ENCODE assay signal across 15 cellular contexts in genomic region chr2:31580321-31581117, GRCh38. TPM values are rescaled to one million over a fixed set of nuclear protein-coding genes. Genes with fewer than 3 reads are reported as not detected.
DNase-seq lines count a peak whose midpoint lies in the region; ATAC-seq and TF ChIP-seq lines count a peak whose summit lies in the region.
"Had no signal": no experiment of that assay in that cellular context is flagged by ENCODE, and none has a peak within 500 bp of the region (broad histone marks: within the 10 kb centered on the region; RNA-seq: fewer than 3 reads in every experiment).

A gene with protein sequence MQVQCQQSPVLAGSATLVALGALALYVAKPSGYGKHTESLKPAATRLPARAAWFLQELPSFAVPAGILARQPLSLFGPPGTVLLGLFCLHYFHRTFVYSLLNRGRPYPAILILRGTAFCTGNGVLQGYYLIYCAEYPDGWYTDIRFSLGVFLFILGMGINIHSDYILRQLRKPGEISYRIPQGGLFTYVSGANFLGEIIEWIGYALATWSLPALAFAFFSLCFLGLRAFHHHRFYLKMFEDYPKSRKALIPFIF (minus strand): TSS chr2:31580938. CDS start chr2:31580900, 38 bp downstream.

- no peaks in the 10 kb centered on the region for H3K36me3 ChIP-seq in HEK293 (ENCODE audit: control insufficient read depth in 2 of 2, insufficient read depth in 1 of 2, low read length in 2 of 2)

- H3K4me1 ChIP-seq in HEK293 (ENCODE audit: control insufficient read depth, insufficient read depth, low read length) = no peaks in the 10 kb centered on the region

- H3K27me3 Mint-ChIP-seq in progenitor cell of endocrine pancreas (peaks cover 68% of the 10 kb centered on the region), immature natural killer cell (ENCODE audit: low read depth in 3 of 3) (peaks cover 2 to 34% (median 12%) of the 10 kb centered on the region in 3 donors)

- H3K36me3 Mint-ChIP-seq in progenitor cell of endocrine pancreas (ENCODE audit: insufficient read depth) = no peaks in the 10 kb centered on the region
- H3K36me3 Mint-ChIP-seq in immature natural killer cell = no peaks in the 10 kb centered on the region
- H3K36me3 Mint-ChIP-seq: CD4-positive, alpha-beta memory T cell had no signal

- ATAC-seq in SK-N-SH treated with all-trans-retinoic acid at 6 μM for 48 hours = peak; percentile 25; the same call in 1 of the 3 replicates
- no peak for ATAC-seq in HG02798 (IDR thresholded peaks at IDR 0.05; ENCODE audit: poor library complexity, unreplicated experiment)
- ATAC-seq in GM21360 (IDR thresholded peaks at IDR 0.05; ENCODE audit: unreplicated experiment) = no peak

- H3K9me3 ChIP-seq in HEK293 (ENCODE audit: control insufficient read depth, insufficient read depth, low read depth, low read length) (no peaks in the 10 kb centered on the region), iPS-18c (ENCODE audit: control insufficient read depth, insufficient read depth, low read length) (peaks cover 4% of the 10 kb centered on the region)

- no peak within 1 kb of the TSS for H3K27ac Mint-ChIP-seq in progenitor cell of endocrine pancreas
- H3K27ac Mint-ChIP-seq in immature natural killer cell = no peak within 1 kb of the TSS
- H3K27ac Mint-ChIP-seq: CD4-positive, alpha-beta memory T cell had no signal

- POLR2A ChIA-PET in HEK293 (lab: Yijun Ruan, JAX) = no interaction called here

- TF ChIP-seq CTCF in HEK293 (tag by site-specific recombination; IDR thresholded peaks at IDR 0.05) (peak; percentile 32; the same call in 1 of the 2 replicates), progenitor cell of endocrine pancreas (IDR thresholded peaks at IDR 0.05; ENCODE audit: unreplicated experiment) (no peak)

- H3K27ac ChIP-seq in HEK293 (ENCODE audit: extremely low read depth, low read depth, low read length) = no peak within 1 kb of the TSS
- H3K27ac ChIP-seq: coronary artery, skin epidermis had no signal

- H3K4me3 ChIP-seq in HEK293 (ENCODE audit: low read depth, low read length) (peak within 1 kb of the TSS; percentile 26), iPS-18c (ENCODE audit: insufficient read depth, low read depth, low read length) (peak within 1 kb of the TSS; percentile 49)
- H3K4me3 ChIP-seq: coronary artery had no signal

- H3K9me3 Mint-ChIP-seq in progenitor cell of endocrine pancreas (ENCODE audit: low read depth) = no peaks in the 10 kb centered on the region
- H3K9me3 Mint-ChIP-seq in immature natural killer cell = peaks cover 0 to 43% (median 7%) of the 10 kb centered on the region in 6 donors

- peak within 1 kb of the TSS; percentile 65 for H3K4me3 Mint-ChIP-seq in progenitor cell of endocrine pancreas (ENCODE audit: low read depth)
- no peak within 1 kb of the TSS for H3K4me3 Mint-ChIP-seq in immature natural killer cell
- H3K4me3 Mint-ChIP-seq: neural crest cell had no signal

- CTCF ChIA-PET in HEK293 (lab: Yijun Ruan, JAX) = interaction anchor here (0.6 kb wide), 1 partner anchor 21 kb away, joined by 3 read pairs; no protein-coding TSS in a partner anchor

- H3K4me1 Mint-ChIP-seq in progenitor cell of endocrine pancreas (ENCODE audit: low read depth) (peaks cover 3% of the 10 kb centered on the region), immature natural killer cell (no peaks in the 10 kb centered on the region)
- H3K4me1 Mint-ChIP-seq: neural crest cell had no signal

- DNase-seq in progenitor cell of endocrine pancreas (ENCODE audit: low spot score, unreplicated experiment) (peak; percentile 28), SHP77 treated with DMSO at 0.1 percent for 48 hours (lab: John Stamatoyannopoulos, UW) (no peak), immature natural killer cell (no peak)
- DNase-seq: activated CD4-positive, alpha-beta T cell treated with anti-CD3 and anti-CD28 coated beads for 1 hour; activated T-cell treated with anti-CD3 and anti-CD28 coated beads, Interleukin-2, amount 50 U/mL, for 1 hour; CD4-positive, alpha-beta memory T cell had no signal

TF ChIP-seq in HEK293, 187 proteins besides CTCF, POLR2A, EP300 and RAD21:
- TF ChIP-seq ZFHX2 (tag by site-specific recombination; conservative IDR thresholded peaks at IDR 0.05) (peak; percentile 45; the same call in 1 of the 2 replicates), ZNF426 (tag by site-specific recombination; IDR thresholded peaks at IDR 0.05) (no peak), ZNF48 (tag by site-specific recombination; IDR thresholded peaks at IDR 0.05) (no peak), ZNF138 (tag by site-specific recombination; IDR thresholded peaks at IDR 0.05; ENCODE audit: borderline replicate concordance) (no peak), GLI4 (tag by site-specific recombination; IDR thresholded peaks at IDR 0.05) (no peak), SCRT2 (tag by site-specific recombination; IDR thresholded peaks at IDR 0.05) (peak; percentile 24; the same call in 1 of the 2 replicates), ZNF521 (tag by site-specific recombination; IDR thresholded peaks at IDR 0.05) (no peak), ZBTB26 (tag by site-specific recombination; optimal IDR thresholded peaks at IDR 0.05) (peak; percentile 25)
TF ChIP-seq in HEK293: peak in this region for 3.

TF ChIP-seq in SK-N-SH treated with all-trans-retinoic acid at 6 μM for 48 hours, 23 proteins besides CTCF, POLR2A, EP300 and RAD21:
- TF ChIP-seq RARB (CRISPR knock-in tag; IDR thresholded peaks at IDR 0.05) (no peak), ZC3H10 (CRISPR knock-in tag; IDR thresholded peaks at IDR 0.05) (no peak), ZNF565 (CRISPR knock-in tag; conservative IDR thresholded peaks at IDR 0.05; ENCODE audit: low read depth) (no peak), GLIS3 (CRISPR knock-in tag; IDR thresholded peaks at IDR 0.05) (no peak), OSR1 (CRISPR knock-in tag; IDR thresholded peaks at IDR 0.05) (no peak), ZFP3 (CRISPR knock-in tag; IDR thresholded peaks at IDR 0.05) (no peak)
- TF ChIP-seq, protein P1, sequence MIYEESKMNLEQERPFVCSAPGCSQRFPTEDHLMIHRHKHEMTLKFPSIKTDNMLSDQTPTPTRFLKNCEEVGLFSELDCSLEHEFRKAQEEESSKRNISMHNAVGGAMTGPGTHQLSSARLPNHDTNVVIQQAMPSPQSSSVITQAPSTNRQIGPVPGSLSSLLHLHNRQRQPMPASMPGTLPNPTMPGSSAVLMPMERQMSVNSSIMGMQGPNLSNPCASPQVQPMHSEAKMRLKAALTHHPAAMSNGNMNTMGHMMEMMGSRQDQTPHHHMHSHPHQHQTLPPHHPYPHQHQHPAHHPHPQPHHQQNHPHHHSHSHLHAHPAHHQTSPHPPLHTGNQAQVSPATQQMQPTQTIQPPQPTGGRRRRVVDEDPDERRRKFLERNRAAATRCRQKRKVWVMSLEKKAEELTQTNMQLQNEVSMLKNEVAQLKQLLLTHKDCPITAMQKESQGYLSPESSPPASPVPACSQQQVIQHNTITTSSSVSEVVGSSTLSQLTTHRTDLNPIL (CRISPR knock-in tag; IDR thresholded peaks at IDR 0.05; ENCODE audit: low read depth) = no peak
- TF ChIP-seq, protein P2, sequence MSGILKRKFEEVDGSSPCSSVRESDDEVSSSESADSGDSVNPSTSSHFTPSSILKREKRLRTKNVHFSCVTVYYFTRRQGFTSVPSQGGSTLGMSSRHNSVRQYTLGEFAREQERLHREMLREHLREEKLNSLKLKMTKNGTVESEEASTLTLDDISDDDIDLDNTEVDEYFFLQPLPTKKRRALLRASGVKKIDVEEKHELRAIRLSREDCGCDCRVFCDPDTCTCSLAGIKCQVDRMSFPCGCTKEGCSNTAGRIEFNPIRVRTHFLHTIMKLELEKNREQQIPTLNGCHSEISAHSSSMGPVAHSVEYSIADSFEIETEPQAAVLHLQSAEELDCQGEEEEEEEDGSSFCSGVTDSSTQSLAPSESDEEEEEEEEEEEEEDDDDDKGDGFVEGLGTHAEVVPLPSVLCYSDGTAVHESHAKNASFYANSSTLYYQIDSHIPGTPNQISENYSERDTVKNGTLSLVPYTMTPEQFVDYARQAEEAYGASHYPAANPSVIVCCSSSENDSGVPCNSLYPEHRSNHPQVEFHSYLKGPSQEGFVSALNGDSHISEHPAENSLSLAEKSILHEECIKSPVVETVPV (CRISPR knock-in tag; IDR thresholded peaks at IDR 0.05) = no peak

RNA-seq across cellular contexts. Expression of the gene that starts here (rescaled TPM):
- 0.07 TPM in 1 of 2 replicates, not detected in the other for total RNA-seq in progenitor cell of endocrine pancreas
- not detected for polyA plus RNA-seq in immature natural killer cell
- total RNA-seq: CD4-positive, alpha-beta memory T cell; LHCN-M2; neural crest cell had no signal
- polyA plus RNA-seq: CD4-positive, alpha-beta memory T cell had no signal

Comparison
In these comparisons a context has a peak if more than half of its experiments do, and no peak if none do; other contexts are left out.
1. Peak in DNase-seq in progenitor cell of endocrine pancreas; RNA of the gene not detected or under 1 TPM.